1 cellular context compared by ENCODE assay signal in the genomic region with DNA sequence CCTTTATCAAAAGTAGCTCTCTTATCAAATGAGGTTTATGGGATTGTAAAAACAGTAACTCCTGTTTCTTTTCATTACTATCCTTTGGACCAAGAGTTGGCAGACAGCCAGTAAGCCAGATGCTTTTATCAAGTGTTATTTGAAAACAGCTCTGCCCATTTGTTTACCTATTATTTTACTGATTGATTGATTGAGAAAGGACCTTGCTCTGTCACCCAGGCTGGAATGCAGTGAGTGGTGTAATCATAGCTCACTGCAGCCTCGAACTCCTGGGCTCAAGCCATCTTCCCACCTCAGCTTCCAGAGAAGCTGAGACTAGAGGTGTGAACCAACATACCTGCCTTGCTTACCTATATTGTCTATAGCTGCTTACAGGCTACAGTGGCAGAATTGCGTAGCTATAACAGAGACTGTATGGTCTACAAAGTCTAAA.
TF ChIP-seq lines count a peak whose summit lies in the region.

No MANE protein-coding gene starts in this region.

TF ChIP-seq in liver, 16 proteins besides CTCF, POLR2A, EP300 and RAD21 (continued from another document):
- TF ChIP-seq, protein P1, sequence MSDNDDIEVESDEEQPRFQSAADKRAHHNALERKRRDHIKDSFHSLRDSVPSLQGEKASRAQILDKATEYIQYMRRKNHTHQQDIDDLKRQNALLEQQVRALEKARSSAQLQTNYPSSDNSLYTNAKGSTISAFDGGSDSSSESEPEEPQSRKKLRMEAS (IDR thresholded peaks at IDR 0.05): peak; percentile 50
- TF ChIP-seq, protein P2, sequence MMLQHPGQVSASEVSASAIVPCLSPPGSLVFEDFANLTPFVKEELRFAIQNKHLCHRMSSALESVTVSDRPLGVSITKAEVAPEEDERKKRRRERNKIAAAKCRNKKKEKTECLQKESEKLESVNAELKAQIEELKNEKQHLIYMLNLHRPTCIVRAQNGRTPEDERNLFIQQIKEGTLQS (IDR thresholded peaks at IDR 0.05): peak; percentile 71
- TF ChIP-seq, protein P3, sequence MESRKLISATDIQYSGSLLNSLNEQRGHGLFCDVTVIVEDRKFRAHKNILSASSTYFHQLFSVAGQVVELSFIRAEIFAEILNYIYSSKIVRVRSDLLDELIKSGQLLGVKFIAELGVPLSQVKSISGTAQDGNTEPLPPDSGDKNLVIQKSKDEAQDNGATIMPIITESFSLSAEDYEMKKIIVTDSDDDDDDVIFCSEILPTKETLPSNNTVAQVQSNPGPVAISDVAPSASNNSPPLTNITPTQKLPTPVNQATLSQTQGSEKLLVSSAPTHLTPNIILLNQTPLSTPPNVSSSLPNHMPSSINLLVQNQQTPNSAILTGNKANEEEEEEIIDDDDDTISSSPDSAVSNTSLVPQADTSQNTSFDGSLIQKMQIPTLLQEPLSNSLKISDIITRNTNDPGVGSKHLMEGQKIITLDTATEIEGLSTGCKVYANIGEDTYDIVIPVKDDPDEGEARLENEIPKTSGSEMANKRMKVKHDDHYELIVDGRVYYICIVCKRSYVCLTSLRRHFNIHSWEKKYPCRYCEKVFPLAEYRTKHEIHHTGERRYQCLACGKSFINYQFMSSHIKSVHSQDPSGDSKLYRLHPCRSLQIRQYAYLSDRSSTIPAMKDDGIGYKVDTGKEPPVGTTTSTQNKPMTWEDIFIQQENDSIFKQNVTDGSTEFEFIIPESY (IDR thresholded peaks at IDR 0.05): peak; percentile 53
- peak; percentile 39 for TF ChIP-seq FOXA2 (IDR thresholded peaks at IDR 0.05)
- peak; percentile 43 for TF ChIP-seq YY1 (IDR thresholded peaks at IDR 0.05)
- peak; percentile 57 for TF ChIP-seq FOXA1 (IDR thresholded peaks at IDR 0.05)
- peak; percentile 87 for TF ChIP-seq HNF4A (conservative IDR thresholded peaks at IDR 0.05)
- TF ChIP-seq HNF4G (IDR thresholded peaks at IDR 0.05): peak; percentile 53
- TF ChIP-seq TAF1 (conservative IDR thresholded peaks at IDR 0.05): no peak
- TF ChIP-seq JUND (IDR thresholded peaks at IDR 0.05): peak; percentile 43 to 59
- no peak for TF ChIP-seq NR2F2 (IDR thresholded peaks at IDR 0.05)
